ENCODE assay signal across 7 cellular contexts in genomic region chr6:116059713-116060571, GRCh38. TPM values are rescaled to one million over a fixed set of nuclear protein-coding genes. Genes with fewer than 3 reads are reported as not detected.
A peak's percentile ranks its signal among the peaks of the same experiment; 100 is the strongest.
DNase-seq lines count a peak whose midpoint lies in the region; ATAC-seq and TF ChIP-seq lines count a peak whose summit lies in the region.

No MANE protein-coding gene starts in this region.

- H3K9me3 ChIP-seq in mesenchymal stem cell (ENCODE audit: control insufficient read depth, low read length), result no peaks in the 10 kb centered on the region

- peak overlapping the region; percentile 89 for H3K9ac ChIP-seq in mesenchymal stem cell (ENCODE audit: low read length)

- H2AK5ac ChIP-seq in mesenchymal stem cell (ENCODE audit: low read length, severe bottlenecking), result peak overlapping the region; percentile 23

- H3K4me1 ChIP-seq in mesenchymal stem cell (ENCODE audit: control insufficient read depth, insufficient read depth, low read depth, low read length), result peaks cover 3% of the 10 kb centered on the region

- DNase-seq in mesenchymal stem cell, result no peak
- no peak for DNase-seq in NCI-H2227 treated with DMSO at 0.1 percent for 48 hours (lab: John Stamatoyannopoulos, UW)
- DNase-seq in NCI-H1105 (lab: John Stamatoyannopoulos, UW), result no peak
- DNase-seq in NCI-H2081 treated with DMSO at 0.1 percent for 48 hours (lab: John Stamatoyannopoulos, UW), result no peak

- no peaks in the 10 kb centered on the region for H3K27me3 ChIP-seq in mesenchymal stem cell (ENCODE audit: control insufficient read depth in 1 of 2, insufficient read depth in 1 of 2, low read length in 2 of 2)

- H4K8ac ChIP-seq in mesenchymal stem cell (ENCODE audit: low read length), result no peak overlapping the region

- H4K91ac ChIP-seq in mesenchymal stem cell (ENCODE audit: low read length), result no peak overlapping the region

- no peak for TF ChIP-seq CTCF in VCaP (conservative IDR thresholded peaks at IDR 0.05)

- peak overlapping the region; percentile 61 to 68 for H3K4me3 ChIP-seq in mesenchymal stem cell (ENCODE audit: insufficient read depth in 1 of 2, low read depth in 1 of 2, low read length in 2 of 2)

- peaks cover 4% of the 10 kb centered on the region for H3K79me1 ChIP-seq in mesenchymal stem cell (replicated peaks; ENCODE audit: low read length, poor library complexity, severe bottlenecking)

- no peak overlapping the region for H3K23ac ChIP-seq in mesenchymal stem cell (ENCODE audit: low read length in 2 of 2)

- no peak overlapping the region for H2BK120ac ChIP-seq in mesenchymal stem cell (ENCODE audit: low read depth, low read length)

- no peak overlapping the region for H2BK12ac ChIP-seq in mesenchymal stem cell (ENCODE audit: low read length in 2 of 2)

- peak overlapping the region; percentile 58 for H3K4me2 ChIP-seq in mesenchymal stem cell (ENCODE audit: low read length, poor library complexity, severe bottlenecking)

- no peak overlapping the region for H3K14ac ChIP-seq in mesenchymal stem cell (ENCODE audit: low read length in 2 of 2)

- H3K36me3 ChIP-seq in mesenchymal stem cell (ENCODE audit: control insufficient read depth in 1 of 2, insufficient read depth in 2 of 2, low read depth in 1 of 2, low read length in 2 of 2), result no peaks in the 10 kb centered on the region

- no peak overlapping the region for H2BK15ac ChIP-seq in mesenchymal stem cell (ENCODE audit: low read depth, poor library complexity, severe bottlenecking)

- peak overlapping the region in 1 of 2 experiments; percentile 13 for H3K18ac ChIP-seq in mesenchymal stem cell (ENCODE audit: low read depth in 1 of 2, low read length in 2 of 2)

- no peak overlapping the region for H3K4ac ChIP-seq in mesenchymal stem cell (ENCODE audit: low read depth in 1 of 2, low read length in 2 of 2)

- peak; percentile 87 for ATAC-seq in GM19351 (IDR thresholded peaks at IDR 0.05; ENCODE audit: unreplicated experiment)
- peak; percentile 61 for ATAC-seq in HG03196 (IDR thresholded peaks at IDR 0.05; ENCODE audit: unreplicated experiment)

- peak overlapping the region; percentile 3 for H2AFZ ChIP-seq in mesenchymal stem cell (ENCODE audit: low read depth, low read length)

- 94% methylated on average over 12 of the region's 13 CpGs for WGBS in mesenchymal stem cell

- H3K27ac ChIP-seq in VCaP (peak overlapping the region; percentile 94), mesenchymal stem cell (ENCODE audit: low read length, poor library complexity, severe bottlenecking) (peak overlapping the region; percentile 93)

- peak overlapping the region; percentile 60 for H2BK5ac ChIP-seq in mesenchymal stem cell (ENCODE audit: low read depth, low read length, poor library complexity, severe bottlenecking)

RNA-seq across cellular contexts. Expression of gene FRK, which starts 0.7 kb away (rescaled TPM):
- polyA plus RNA-seq in mesenchymal stem cell (2013, experiment 1 of 2), result 0.03 TPM
- polyA plus RNA-seq in mesenchymal stem cell (2013, experiment 2 of 2), result 0.04 TPM

RNA-seq across cellular contexts. Expression of gene NT5DC1, which starts 40.7 kb away (rescaled TPM):
- polyA plus RNA-seq in mesenchymal stem cell (2013, experiment 1 of 2), result 12.5 TPM
- polyA plus RNA-seq in mesenchymal stem cell (2013, experiment 2 of 2), result 12.2 TPM
